Comparison of ENCODE assay signal across 8 cellular contexts in genomic region chr6:166343157-166343502, GRCh38. TPM values are rescaled to one million over a fixed set of nuclear protein-coding genes. Genes with fewer than 3 reads are reported as not detected.
A peak's percentile ranks its signal among the peaks of the same experiment; 100 is the strongest.
DNase-seq lines count a peak whose midpoint lies in the region; ATAC-seq and TF ChIP-seq lines count a peak whose summit lies in the region.

No MANE protein-coding gene starts in this region.

- H3K4me1 Mint-ChIP-seq in CD14-positive monocyte = peaks cover 26% of the 10 kb centered on the region

- intact Hi-C loops in CD14-positive monocyte (cut with micrococcal nuclease) (loop anchor here (1.0 to 5.0 kb wide), 5 partner anchors 40 to 749 kb away; partner anchors contain the start of genes MPC1 (in 1 of the 2) and RPS6KA2 (in 1 of the 2)), right lobe of liver (cut with DNase I) (no loop called here), upper lobe of right lung (cut with DNase I) (no loop called here)

- H3K4me3 Mint-ChIP-seq in CD14-positive monocyte = peak overlapping the region; percentile 93 to 98

- 3% methylated on average over 3 of the region's 3 CpGs for WGBS in right lobe of liver (ENCODE audit: insufficient coverage, low coverage, low lambda C conversion rate, missing lambda C conversion rate)

- ATAC-seq in GM19455 (IDR thresholded peaks at IDR 0.05; ENCODE audit: unreplicated experiment) (peak; percentile 21), HG03565 (IDR thresholded peaks at IDR 0.05; ENCODE audit: unreplicated experiment) (peak; percentile 16), right lobe of liver (peak in 2 of 4 donors; percentile 2 to 6), upper lobe of right lung (no peak)

- H3K36me3 ChIP-seq in adipocyte (ENCODE audit: control insufficient read depth, insufficient read depth, low read length, severe bottlenecking) = peaks cover 3% of the 10 kb centered on the region
- no peaks in the 10 kb centered on the region for H3K36me3 ChIP-seq in right lobe of liver
- peaks cover 1% of the 10 kb centered on the region for H3K36me3 ChIP-seq in upper lobe of right lung

- H3K9ac ChIP-seq in adipocyte (ENCODE audit: low read length) = peak overlapping the region; percentile 95

- H3K27me3 ChIP-seq in adipocyte (replicated peaks; ENCODE audit: control insufficient read depth, insufficient read depth, low read length) (no peaks in the 10 kb centered on the region), right lobe of liver (no peaks in the 10 kb centered on the region), upper lobe of right lung (no peaks in the 10 kb centered on the region)

- H3K9me3 ChIP-seq in adipocyte (ENCODE audit: control insufficient read depth, low read length) (no peaks in the 10 kb centered on the region), right lobe of liver (no peaks in the 10 kb centered on the region), upper lobe of right lung (no peaks in the 10 kb centered on the region)

- H3K4me3 ChIP-seq in adipocyte (ENCODE audit: low read length) (peak overlapping the region; percentile 98), right lobe of liver (peak overlapping the region; percentile 70 to 93 (median 81)), upper lobe of right lung (peak overlapping the region; percentile 95)

- H3K27me3 Mint-ChIP-seq in CD14-positive monocyte (ENCODE audit: low read depth in 3 of 3) = peaks cover 0 to 1% (median 0%) of the 10 kb centered on the region in 3 donors

- H3K27ac ChIP-seq in right lobe of liver = peak overlapping the region; percentile 89 to 96 (median 95)
- peak overlapping the region; percentile 97 for H3K27ac ChIP-seq in upper lobe of right lung

- DNase-seq in CD14-positive monocyte (ENCODE audit: low spot score) (no peak), adipocyte (ENCODE audit: low read depth) (no peak), right lobe of liver (no peak), upper lobe of right lung (no peak), NCI-H2107 (lab: John Stamatoyannopoulos, UW) (no peak), NCI-H187 (lab: John Stamatoyannopoulos, UW) (no peak)

- peak overlapping the region; percentile 96 to 98 (median 97) for H3K27ac Mint-ChIP-seq in CD14-positive monocyte

- H3K36me3 Mint-ChIP-seq in CD14-positive monocyte = peaks cover 2 to 3% of the 10 kb centered on the region in 2 donors

- H3K4me1 ChIP-seq in adipocyte (ENCODE audit: control insufficient read depth, insufficient read depth, low read length) = peaks cover 24% of the 10 kb centered on the region
- H3K4me1 ChIP-seq in right lobe of liver = peaks cover 0 to 25% (median 5%) of the 10 kb centered on the region in 4 donors
- peaks cover 26% of the 10 kb centered on the region for H3K4me1 ChIP-seq in upper lobe of right lung

- TF ChIP-seq POLR2A in right lobe of liver (IDR thresholded peaks at IDR 0.05) = no peak

- no peaks in the 10 kb centered on the region for H3K9me3 Mint-ChIP-seq in CD14-positive monocyte

- TF ChIP-seq CTCF in CD14-positive monocyte (IDR thresholded peaks at IDR 0.05) (no peak), right lobe of liver (IDR thresholded peaks at IDR 0.05) (no peak), upper lobe of right lung (IDR thresholded peaks at IDR 0.05) (no peak)

RNA-seq across cellular contexts. Expression of gene SFT2D1, which starts 0.8 kb away (rescaled TPM):
- 100 to 1,000 TPM; 140 to 166 TPM for polyA plus RNA-seq in CD14-positive monocyte
- total RNA-seq in right lobe of liver (10 to 100 TPM in 5 of 6 experiments, 1 to 10 TPM in 1; 6.7 to 14.0 (median 12.8) TPM), upper lobe of right lung (49.7 TPM)

RNA-seq across cellular contexts. Expression of gene PRR18, which starts 34.9 kb away (rescaled TPM):
- not detected for polyA plus RNA-seq in CD14-positive monocyte
- 1 to 10 TPM in 4 of 6 experiments, under 1 TPM in 2; 0.39 to 3.6 (median 1.6) TPM for total RNA-seq in right lobe of liver
- total RNA-seq in upper lobe of right lung = not detected

RNA-seq across cellular contexts. Expression of gene MPC1, which starts 39.6 kb away (rescaled TPM):
- 100 to 1,000 TPM; 104 to 122 TPM for polyA plus RNA-seq in CD14-positive monocyte
- total RNA-seq in right lobe of liver (100 to 1,000 TPM; 102 to 298 (median 180) TPM), upper lobe of right lung (51.2 TPM)

Comparison
In these comparisons a context has a peak if more than half of its experiments do, and no peak if none do; other contexts are left out.
1. intact Hi-C loops: an anchor here in CD14-positive monocyte (1.0 to 5.0 kb wide); none called in right lobe of liver and upper lobe of right lung.